In the genomic region with DNA sequence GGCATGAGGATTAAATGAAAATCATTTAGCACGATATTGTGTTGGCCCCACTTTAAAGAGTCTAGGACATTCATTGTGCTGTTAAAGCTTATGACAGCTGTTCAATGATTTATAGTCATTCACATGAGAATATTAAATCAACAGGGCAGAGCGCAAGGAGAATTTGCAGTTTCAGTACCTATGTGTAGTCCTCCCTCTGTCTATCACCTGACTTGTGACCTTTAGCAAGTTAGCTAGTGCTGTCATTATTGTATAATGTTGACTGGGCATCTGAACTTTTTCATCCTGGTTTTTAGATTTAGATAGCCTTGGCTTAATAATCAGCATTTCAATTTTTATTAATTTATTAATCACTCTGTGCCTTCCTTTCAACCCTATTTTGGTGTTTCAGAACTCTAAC, we compare ENCODE assay signal across 29 cellular contexts.
"Had no signal": no experiment of that assay in that cellular context is flagged by ENCODE, and none has a peak within 500 bp of the region (broad histone marks: within the 10 kb centered on the region; RNA-seq: fewer than 3 reads in every experiment).

No MANE protein-coding gene starts in this region.

- H3K27ac ChIP-seq: ascending aorta, cardiac muscle cell, coronary artery, gastroesophageal sphincter, pancreas, prostate gland, suprapubic skin, tibial artery, upper lobe of right lung, WERI-Rb-1 had no signal

- H3K27me3 ChIP-seq: ascending aorta, cardiac muscle cell, gastroesophageal sphincter, pancreas, suprapubic skin, tibial artery, upper lobe of right lung had no signal

- H3K9me3 ChIP-seq: ascending aorta, gastroesophageal sphincter, pancreas, prostate gland, suprapubic skin, tibial artery, upper lobe of right lung had no signal

- FAIRE-seq: pancreas, TTC549 had no signal

- DNase-seq: activated CD4-positive, alpha-beta T cell treated with anti-CD3 and anti-CD28 coated beads for 48 hours; activated CD4-positive, alpha-beta T cell treated with anti-CD3 and anti-CD28 coated beads, Interleukin-2, amount 50 U/mL, for 48 hours; activated CD8-positive, alpha-beta memory T cell treated with anti-CD3 and anti-CD28 coated beads for 24 hours; activated effector memory CD4-positive, alpha-beta T cell treated with Interleukin-2 at 50 U/mL for 16 hours; activated naive CD4-positive, alpha-beta T cell treated with Interleukin-2 at 50 U/mL for 16 hours; activated naive CD8-positive, alpha-beta T cell treated with anti-CD3 and anti-CD28 coated beads, Interleukin-2, amount 10 ng/mL, durations not matched to agents 7 days and 5 days; effector memory CD8-positive, alpha-beta T cell; erythroblast; hypothalamus; immature natural killer cell; naive B cell; nucleus accumbens; pancreas; retina; stimulated activated CD4-positive, alpha-beta T cell treated with anti-CD3 and anti-CD28 coated beads, Interleukin-15, amount 100 ng/mL, for 24 hours; stimulated activated CD4-positive, alpha-beta T cell treated with anti-CD3 and anti-CD28 coated beads, Interleukin-2, amount 100 ng/mL, for 24 hours; stimulated activated naive CD4-positive, alpha-beta T cell; T-helper 9 cell; tibial artery; upper lobe of right lung; WERI-Rb-1 had no signal

- H3K4me1 ChIP-seq: gastroesophageal sphincter, pancreas, prostate gland had no signal

- H3K4me3 ChIP-seq: ascending aorta, cardiac muscle cell, coronary artery, gastroesophageal sphincter, pancreas, prostate gland, suprapubic skin, tibial artery, upper lobe of right lung had no signal

- H3K36me3 ChIP-seq: ascending aorta, cardiac muscle cell, gastroesophageal sphincter, pancreas, prostate gland, suprapubic skin, tibial artery, upper lobe of right lung had no signal

- ATAC-seq: activated CD4-positive, CD25-positive, alpha-beta regulatory T cell treated with anti-CD3 and anti-CD28 coated beads, Interleukin-2, amount 50 U/mL, for 24 hours; effector memory CD8-positive, alpha-beta T cell; gastroesophageal sphincter; upper lobe of right lung had no signal
